In genomic region chr7:105352018-105352612, GRCh38 we compare ENCODE assay signal across 8 cellular contexts. TPM values are rescaled to one million over a fixed set of nuclear protein-coding genes. Genes with fewer than 3 reads are reported as not detected.
DNase-seq lines count a peak whose midpoint lies in the region; ATAC-seq, FAIRE-seq and TF ChIP-seq lines count a peak whose summit lies in the region.

No MANE protein-coding gene starts in this region.

- no peak for TF ChIP-seq CTCF in AG04449 (IDR thresholded peaks at IDR 0.05; ENCODE audit: insufficient read depth, low read length, missing control alignments)
- no peak for TF ChIP-seq CTCF in K562 (IDR thresholded peaks at IDR 0.05 in 2 of 3, conservative IDR thresholded peaks at IDR 0.05 in 1 of 3; ENCODE audit: insufficient read depth in 2 of 3, low read depth in 1 of 3, low read length in 3 of 3)

- H3K4me3 ChIP-seq in AG04449 (ENCODE audit: low read depth, low read length) (peak overlapping the region; percentile 41), K562 (no peak overlapping the region)

- H3K9me3 Mint-ChIP-seq in T-helper 1 cell treated with Interleukin-12 subunit alpha and Interleukin-12 subunit beta and Interleukin-4 antibody, amounts not matched to agents 30 μg/mL and 1 μg/mL, for 36 hours, result no peaks in the 10 kb centered on the region

- peak overlapping the region; percentile 93 for H3K27ac Mint-ChIP-seq in T-helper 1 cell treated with Interleukin-12 subunit alpha and Interleukin-12 subunit beta and Interleukin-4 antibody, amounts not matched to agents 30 μg/mL and 1 μg/mL, for 36 hours

- intact Hi-C loops in K562 (cut with micrococcal nuclease), result no loop called here

- POLR2A ChIA-PET in AG04449 (lab: Yijun Ruan, JAX) (interaction anchor here (0.6 kb wide), 1 partner anchor 142 kb away, joined by 3 read pairs; no protein-coding TSS in a partner anchor), K562 (lab: Yijun Ruan, JAX) (interaction anchor here (1.8 to 1.9 kb wide), 2 partner anchors 11 to 25 kb away, joined by 5 to 7 read pairs; no protein-coding TSS in a partner anchor)

- no peak overlapping the region for H2AFZ ChIP-seq in K562 (ENCODE audit: low read depth, low read length)

- H3K36me3 Mint-ChIP-seq in T-helper 1 cell treated with Interleukin-12 subunit alpha and Interleukin-12 subunit beta and Interleukin-4 antibody, amounts not matched to agents 30 μg/mL and 1 μg/mL, for 36 hours (ENCODE audit: low read depth), result peaks cover 3% of the 10 kb centered on the region

- no peaks in the 10 kb centered on the region for H3K27me3 Mint-ChIP-seq in T-helper 1 cell treated with Interleukin-12 subunit alpha and Interleukin-12 subunit beta and Interleukin-4 antibody, amounts not matched to agents 30 μg/mL and 1 μg/mL, for 36 hours (ENCODE audit: low read depth)

- BruUV-seq in K562 (replicated peaks; lab: Mats Ljungman, UMichigan), result no TSS peak

- H3K27ac ChIP-seq in K562 (ENCODE audit: extremely low read depth, low read depth, low read length) (no peak overlapping the region), layer of hippocampus (ENCODE audit: low read depth, low read length) (peak overlapping the region; percentile 69)

- peaks cover 9% of the 10 kb centered on the region for H3K9me1 ChIP-seq in K562 (ENCODE audit: control insufficient read depth, insufficient read depth, low read length)

- no peak for TF ChIP-seq EP300 in K562 (IDR thresholded peaks at IDR 0.05; ENCODE audit: low read length)

- in situ Hi-C loops in K562 (cut with MboI), result no loop called here

- TF ChIP-seq RAD21 in K562 (CRISPR knock-in tag; conservative IDR thresholded peaks at IDR 0.05 in 1 of 2, IDR thresholded peaks at IDR 0.05 in 1 of 2), result no peak

- no peak for TF ChIP-seq POLR2A in K562 (conservative IDR thresholded peaks at IDR 0.05)

- WGBS in K562 (ENCODE audit: insufficient coverage, low coverage, missing lambda C conversion rate), result 62% methylated on average over 3 of the region's 3 CpGs

- H3K4me1 Mint-ChIP-seq in T-helper 1 cell treated with Interleukin-12 subunit alpha and Interleukin-12 subunit beta and Interleukin-4 antibody, amounts not matched to agents 30 μg/mL and 1 μg/mL, for 36 hours (ENCODE audit: low read depth), result peaks cover 43% of the 10 kb centered on the region

- H3K4me3 Mint-ChIP-seq in T-helper 1 cell treated with Interleukin-12 subunit alpha and Interleukin-12 subunit beta and Interleukin-4 antibody, amounts not matched to agents 30 μg/mL and 1 μg/mL, for 36 hours, result peak overlapping the region; percentile 74

- no peaks in the 10 kb centered on the region for H3K36me3 ChIP-seq in K562 (ENCODE audit: control insufficient read depth, insufficient read depth, low read length)

- no peak overlapping the region for H3K4me2 ChIP-seq in K562 (ENCODE audit: insufficient read depth, low read length)

- DNase-seq in AG04449 (ENCODE audit: low read depth, low spot score), result peak; percentile 68
- DNase-seq in K562 (ENCODE audit: extremely low read depth in 1 of 4, low spot score in 3 of 4), result no peak
- peak in 2 of 3 experiments; percentile 15 to 38 for DNase-seq in stimulated activated CD4-positive, alpha-beta T cell treated with anti-CD3 and anti-CD28 coated beads, TNF-alpha, amount 100 ng/mL, for 4 hours (ENCODE audit: low read depth in 3 of 3)
- DNase-seq in 8988T, result no peak

- H3K4me1 ChIP-seq in K562 (replicated peaks in 1 of 2; ENCODE audit: control insufficient read depth in 2 of 2, insufficient read depth in 2 of 2, low read length in 2 of 2), result peaks cover 13 to 24% of the 10 kb centered on the region in 2 experiments

- H3K9ac ChIP-seq in K562 (ENCODE audit: insufficient read depth in 1 of 2, low read depth in 2 of 2, low read length in 2 of 2), result no peak overlapping the region

- H3K27me3 ChIP-seq in K562 (ENCODE audit: control insufficient read depth in 2 of 2, insufficient read depth in 2 of 2, low read length in 2 of 2) (no peaks in the 10 kb centered on the region), layer of hippocampus (ENCODE audit: control insufficient read depth, insufficient read depth, low read length) (no peaks in the 10 kb centered on the region)

- H3K79me2 ChIP-seq in K562 (ENCODE audit: control insufficient read depth, insufficient read depth, low read length), result peaks cover 65% of the 10 kb centered on the region

- H3K9me3 ChIP-seq in K562 (replicated peaks; ENCODE audit: control insufficient read depth, insufficient read depth, low read depth, low read length), result no peaks in the 10 kb centered on the region

- ATAC-seq in GM19324 (IDR thresholded peaks at IDR 0.05; ENCODE audit: low FRiP score, unreplicated experiment) (peak; percentile 93), HG03457 (IDR thresholded peaks at IDR 0.05; ENCODE audit: unreplicated experiment) (peak; percentile 88), K562 (no peak)

- no peak for FAIRE-seq in K562 (lab: Jason Lieb, UNC)

- peaks cover 16% of the 10 kb centered on the region for H4K20me1 ChIP-seq in K562 (replicated peaks; ENCODE audit: control insufficient read depth, insufficient read depth, low read length)

- CTCF ChIA-PET in AG04449 (lab: Yijun Ruan, JAX), result interaction anchor here (1.3 kb wide), 1 partner anchor 78 kb away, joined by 5 read pairs; no protein-coding TSS in a partner anchor
- CTCF ChIA-PET in K562 (lab: Yijun Ruan, JAX; ENCODE audit: low intra/inter-chr PET ratio), result interaction anchor here (0.6 to 0.7 kb wide), 2 partner anchors 242 to 1592 kb away, joined by 3 to 4 read pairs; no protein-coding TSS in a partner anchor

TF ChIP-seq in K562, 482 proteins besides CTCF, POLR2A, EP300 and RAD21:
- TF ChIP-seq, protein P1, sequence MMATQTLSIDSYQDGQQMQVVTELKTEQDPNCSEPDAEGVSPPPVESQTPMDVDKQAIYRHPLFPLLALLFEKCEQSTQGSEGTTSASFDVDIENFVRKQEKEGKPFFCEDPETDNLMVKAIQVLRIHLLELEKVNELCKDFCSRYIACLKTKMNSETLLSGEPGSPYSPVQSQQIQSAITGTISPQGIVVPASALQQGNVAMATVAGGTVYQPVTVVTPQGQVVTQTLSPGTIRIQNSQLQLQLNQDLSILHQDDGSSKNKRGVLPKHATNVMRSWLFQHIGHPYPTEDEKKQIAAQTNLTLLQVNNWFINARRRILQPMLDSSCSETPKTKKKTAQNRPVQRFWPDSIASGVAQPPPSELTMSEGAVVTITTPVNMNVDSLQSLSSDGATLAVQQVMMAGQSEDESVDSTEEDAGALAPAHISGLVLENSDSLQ (IDR thresholded peaks at IDR 0.05), result peak; percentile 24; the same call in 1 of the 2 replicates
- TF ChIP-seq GABPB1 (CRISPR knock-in tag; IDR thresholded peaks at IDR 0.05) (0 out of 2 replicates have a peak, but pooled peaks have one; percentile 15), KAT7 (CRISPR knock-in tag; IDR thresholded peaks at IDR 0.05; ENCODE audit: borderline replicate concordance) (0 out of 2 replicates have a peak, but pooled peaks have one; percentile 36), ZNF311 (CRISPR knock-in tag; IDR thresholded peaks at IDR 0.05) (no peak)

RNA-seq across cellular contexts. Expression of gene SRPK2, which starts 36.6 kb away (rescaled TPM):
- 35.3 and 133 TPM in 2 replicates for total RNA-seq in K562 (2011; cell fraction: chromatin; rRNA removed; ENCODE audit: low replicate concordance)
- 16.7 and 26.2 TPM in 2 replicates for total RNA-seq in K562 (2011; cell fraction: nucleolus; rRNA removed)
- 38.6 and 52.0 TPM in 2 replicates for total RNA-seq in K562 (2011; cell fraction: nucleoplasm; rRNA removed)
- total RNA-seq in K562 (2014; rRNA removed), result 25.3 and 28.2 TPM in 2 replicates
- 38.8 and 43.1 TPM in 2 replicates for total RNA-seq in K562 (2014; rRNA removed; fragmentation: Illumina TruSeq; extraction: Trizol)
- total RNA-seq in K562 (2015; rRNA removed; fragmentation: Illumina TruSeq; extraction: Trizol), result 39.4 and 41.1 TPM in 2 replicates
- 38.8 and 44.7 TPM in 2 replicates for total RNA-seq in K562 (2021)
- 15.7 and 21.5 TPM in 2 replicates for polyA plus RNA-seq in K562 (2011; rRNA removed)
- 7.1 and 10.4 TPM in 2 replicates for polyA plus RNA-seq in K562 (2011; cell fraction: cytosol; rRNA removed)
- 17.2 and 19.5 TPM in 2 replicates for polyA plus RNA-seq in K562 (2011; cell fraction: nucleus; rRNA removed)
- 29.8 and 31.3 TPM in 2 replicates for polyA plus RNA-seq in K562 (2012)
- 33.6 and 36.3 TPM in 2 replicates for polyA plus RNA-seq in K562 (2014; fragmentation: Illumina TruSeq; extraction: Trizol)
- 10 to 100 TPM; 27.3 to 33.3 TPM for polyA plus RNA-seq in K562 (2014; fragmentation: Nextera tagmentation; extraction: Ambion mirVana)
- polyA plus RNA-seq in K562 (2014; rRNA removed), result 18.6 and 26.4 TPM in 2 replicates
- 32.2 and 34.9 TPM in 2 replicates for polyA minus RNA-seq in K562 (2011; rRNA and poly(A)+ RNA removed)
- 12.4 and 18.3 TPM in 2 replicates for polyA minus RNA-seq in K562 (2011; cell fraction: cytosol; rRNA and poly(A)+ RNA removed)
- 21.5 and 27.9 TPM in 2 replicates for polyA minus RNA-seq in K562 (2011; cell fraction: nucleus; rRNA and poly(A)+ RNA removed)

Comparison
In these comparisons a context has a peak if more than half of its experiments do, and no peak if none do; other contexts are left out.
1. DNase-seq: peak in AG04449 (single experiment) and stimulated activated CD4-positive, alpha-beta T cell treated with anti-CD3 and anti-CD28 coated beads, TNF-alpha, amount 100 ng/mL, for 4 hours (2 of 3); none in K562 (0 of 4) and 8988T (single experiment).